In genomic region chr1:34164510-34165381, GRCh38 we compare ENCODE assay signal across 8 cellular contexts. TPM values are rescaled to one million over a fixed set of nuclear protein-coding genes. Genes with fewer than 3 reads are reported as not detected.
DNase-seq lines count a peak whose midpoint lies in the region; ATAC-seq and TF ChIP-seq lines count a peak whose summit lies in the region.

Gene CSMD2, minus strand, starts transcription at chr1:34165230. Its CDS starts 133 bp downstream, at chr1:34165097.

- peaks cover 42% of the 10 kb centered on the region for H3K27me3 ChIP-seq in ectodermal cell (ENCODE audit: control insufficient read depth, insufficient read depth, low read length, poor library complexity, severe bottlenecking)

- peak; percentile 85 for DNase-seq in DMS53 (lab: John Stamatoyannopoulos, UW)
- DNase-seq in NCI-H345 (lab: John Stamatoyannopoulos, UW): peak; percentile 78
- peak; percentile 72 for DNase-seq in middle frontal gyrus (ENCODE audit: extremely low spot score, low spot score)
- no peak for DNase-seq in Kasumi-1 (lab: John Stamatoyannopoulos, UW)
- no peak for DNase-seq in activated T-helper 2 cell treated with anti-CD3 and anti-CD28 coated beads, Interferon-gamma antibody, Interleukin-2, Interleukin-4, amounts not matched to agents 10 μg/mL and 5 μg/mL and 100 μg/mL, durations not matched to agents 14 hours and 24 hours and 36 hours (ENCODE audit: low spot score)
- no peak for DNase-seq in natural killer cell

- no peaks in the 10 kb centered on the region for H3K36me3 ChIP-seq in ectodermal cell (ENCODE audit: control insufficient read depth, insufficient read depth, low read length)

- TF ChIP-seq CTCF in natural killer cell (IDR thresholded peaks at IDR 0.05): no peak

- peaks cover 16% of the 10 kb centered on the region for H3K4me1 ChIP-seq in ectodermal cell (ENCODE audit: control insufficient read depth, insufficient read depth, low read length)

- H3K27me3 Mint-ChIP-seq in activated T-helper 2 cell treated with anti-CD3 and anti-CD28 coated beads, Interferon-gamma antibody, Interleukin-2, Interleukin-4, amounts not matched to agents 10 μg/mL and 5 μg/mL and 100 μg/mL, durations not matched to agents 14 hours and 24 hours and 36 hours (ENCODE audit: low read depth): peaks cover 68% of the 10 kb centered on the region
- peaks cover 53 to 66% of the 10 kb centered on the region in 2 donors for H3K27me3 Mint-ChIP-seq in natural killer cell (ENCODE audit: low read depth in 2 of 2)

- peak within 1 kb of the TSS; percentile 59 for H3K4me3 ChIP-seq in ectodermal cell (ENCODE audit: insufficient read depth, low read depth, low read length)

- H3K4me3 Mint-ChIP-seq in activated T-helper 2 cell treated with anti-CD3 and anti-CD28 coated beads, Interferon-gamma antibody, Interleukin-2, Interleukin-4, amounts not matched to agents 10 μg/mL and 5 μg/mL and 100 μg/mL, durations not matched to agents 14 hours and 24 hours and 36 hours (ENCODE audit: low read depth): no peak within 1 kb of the TSS
- H3K4me3 Mint-ChIP-seq in natural killer cell: no peak within 1 kb of the TSS

- peaks cover 11% of the 10 kb centered on the region for H3K4me1 Mint-ChIP-seq in activated T-helper 2 cell treated with anti-CD3 and anti-CD28 coated beads, Interferon-gamma antibody, Interleukin-2, Interleukin-4, amounts not matched to agents 10 μg/mL and 5 μg/mL and 100 μg/mL, durations not matched to agents 14 hours and 24 hours and 36 hours (ENCODE audit: low read depth)
- peaks cover 0 to 7% of the 10 kb centered on the region in 2 donors for H3K4me1 Mint-ChIP-seq in natural killer cell

- H3K27ac Mint-ChIP-seq in activated T-helper 2 cell treated with anti-CD3 and anti-CD28 coated beads, Interferon-gamma antibody, Interleukin-2, Interleukin-4, amounts not matched to agents 10 μg/mL and 5 μg/mL and 100 μg/mL, durations not matched to agents 14 hours and 24 hours and 36 hours: no peak within 1 kb of the TSS
- H3K27ac Mint-ChIP-seq in natural killer cell: no peak within 1 kb of the TSS

- no peaks in the 10 kb centered on the region for H3K36me3 Mint-ChIP-seq in activated T-helper 2 cell treated with anti-CD3 and anti-CD28 coated beads, Interferon-gamma antibody, Interleukin-2, Interleukin-4, amounts not matched to agents 10 μg/mL and 5 μg/mL and 100 μg/mL, durations not matched to agents 14 hours and 24 hours and 36 hours (ENCODE audit: low read depth)
- no peaks in the 10 kb centered on the region for H3K36me3 Mint-ChIP-seq in natural killer cell

- ATAC-seq in HG03095 (IDR thresholded peaks at IDR 0.05; ENCODE audit: unreplicated experiment) (no peak), natural killer cell (no peak)

- intact Hi-C loops in activated T-helper 2 cell treated with anti-CD3 and anti-CD28 coated beads, Interferon-gamma antibody, Interleukin-2, Interleukin-4, amounts not matched to agents 10 μg/mL and 5 μg/mL and 100 μg/mL, durations not matched to agents 14 hours and 24 hours and 36 hours (cut with micrococcal nuclease): loop anchor here (5.0 kb wide), 1 partner anchor 532 kb away; no protein-coding TSS in a partner anchor
- intact Hi-C loops in natural killer cell (cut with micrococcal nuclease): no loop called here

- H3K27ac ChIP-seq in ectodermal cell (ENCODE audit: insufficient read depth, low read depth, low read length, poor library complexity, severe bottlenecking): no peak within 1 kb of the TSS

- no peaks in the 10 kb centered on the region for H3K9me3 ChIP-seq in ectodermal cell (ENCODE audit: control insufficient read depth, low read length)

- no peaks in the 10 kb centered on the region for H3K9me3 Mint-ChIP-seq in activated T-helper 2 cell treated with anti-CD3 and anti-CD28 coated beads, Interferon-gamma antibody, Interleukin-2, Interleukin-4, amounts not matched to agents 10 μg/mL and 5 μg/mL and 100 μg/mL, durations not matched to agents 14 hours and 24 hours and 36 hours
- no peaks in the 10 kb centered on the region for H3K9me3 Mint-ChIP-seq in natural killer cell

- 0% methylated on average over 91 of the region's 91 CpGs for WGBS in ectodermal cell, 2 experiments

RNA-seq across cellular contexts. Expression of gene CSMD2, which starts in this region (rescaled TPM):
- 7.3 TPM for polyA plus RNA-seq in ectodermal cell (2013, experiment 1 of 4)
- polyA plus RNA-seq in ectodermal cell (2013, experiment 2 of 4): 9.7 TPM
- polyA plus RNA-seq in ectodermal cell (2013, experiment 3 of 4): 6.1 TPM
- polyA plus RNA-seq in ectodermal cell (2013, experiment 4 of 4): 6.7 TPM
- not detected in 2 replicates for total RNA-seq in activated T-helper 2 cell treated with anti-CD3 and anti-CD28 coated beads, Interferon-gamma antibody, Interleukin-2, Interleukin-4, amounts not matched to agents 10 μg/mL and 5 μg/mL and 100 μg/mL, durations not matched to agents 14 hours and 24 hours and 36 hours
- total RNA-seq in natural killer cell: not detected

Comparison
In these comparisons a context has a peak if more than half of its experiments do, and no peak if none do; other contexts are left out.
1. DNase-seq: peak in DMS53 (single experiment), NCI-H345 (single experiment) and middle frontal gyrus (single experiment); none in Kasumi-1 (0 of 2), activated T-helper 2 cell treated with anti-CD3 and anti-CD28 coated beads, Interferon-gamma antibody, Interleukin-2, Interleukin-4, amounts not matched to agents 10 μg/mL and 5 μg/mL and 100 μg/mL, durations not matched to agents 14 hours and 24 hours and 36 hours (single experiment) and natural killer cell (single experiment).